In genomic region chr11:116693206-116694016, GRCh38 we compare ENCODE assay signal across 18 cellular contexts.
A peak's percentile ranks its signal among the peaks of the same experiment; 100 is the strongest.
DNase-seq lines count a peak whose midpoint lies in the region; ATAC-seq, FAIRE-seq and TF ChIP-seq lines count a peak whose summit lies in the region.
"Had no signal": no experiment of that assay in that cellular context is flagged by ENCODE, and none has a peak within 500 bp of the region (broad histone marks: within the 10 kb centered on the region; RNA-seq: fewer than 3 reads in every experiment).

No MANE protein-coding gene starts in this region.

- peak overlapping the region; percentile 64 for H3K9ac ChIP-seq in keratinocyte (ENCODE audit: control insufficient read depth, extremely low read depth, insufficient read depth, low read length)
- H3K9ac ChIP-seq in GM23248 = no peak overlapping the region

- H3K9me3 ChIP-seq in RWPE2 (ENCODE audit: severe bottlenecking) = no peaks in the 10 kb centered on the region
- no peaks in the 10 kb centered on the region for H3K9me3 ChIP-seq in keratinocyte (ENCODE audit: control insufficient read depth, low read depth, low read length)
- no peaks in the 10 kb centered on the region for H3K9me3 ChIP-seq in sigmoid colon
- no peaks in the 10 kb centered on the region for H3K9me3 ChIP-seq in CD4-positive, alpha-beta T cell (ENCODE audit: control insufficient read depth, low read length)
- no peaks in the 10 kb centered on the region for H3K9me3 ChIP-seq in GM23248 (ENCODE audit: low read depth)

- peak; percentile 69 for DNase-seq in HPDE6-E6E7 (ENCODE audit: extremely low spot score)
- peak; percentile 89 for DNase-seq in RWPE2 (ENCODE audit: low spot score)
- DNase-seq in keratinocyte (ENCODE audit: low read depth, low spot score) = peak; percentile 95
- DNase-seq in sigmoid colon = peak; percentile 40
- no peak for DNase-seq in CD4-positive, alpha-beta T cell
- DNase-seq in D341Med (ENCODE audit: low spot score) = no peak
- DNase-seq in GM23248 = no peak
- DNase-seq: activated gamma-delta T cell treated with Interleukin-2 at 50 U/mL for 16 hours; anterior cingulate cortex; NCI-H1436; NCI-H524 treated with DMSO at 0.1 percent for 48 hours; right cardiac atrium; stimulated activated CD4-positive, alpha-beta T cell treated with anti-CD3 and anti-CD28 coated beads, Interleukin-1b, Interleukin-23, amount 100 ng/mL, for 48 hours; T-cell; WERI-Rb-1 had no signal

- H3K36me3 ChIP-seq in RWPE2 (ENCODE audit: low read depth) (no peaks in the 10 kb centered on the region), keratinocyte (ENCODE audit: control insufficient read depth in 2 of 2, extremely low read depth in 1 of 2, insufficient read depth in 2 of 2, low read length in 2 of 2) (no peaks in the 10 kb centered on the region), sigmoid colon (no peaks in the 10 kb centered on the region), GM23248 (ENCODE audit: low read depth) (no peaks in the 10 kb centered on the region)
- H3K36me3 ChIP-seq: WERI-Rb-1 had no signal

- H3K4me3 Mint-ChIP-seq in CD4-positive, alpha-beta T cell = no peak overlapping the region
- H3K4me3 Mint-ChIP-seq: memory B cell, neural crest cell, T-cell had no signal

- peak; percentile 75 for ATAC-seq in RWPE2 (ENCODE audit: low read depth)
- ATAC-seq in CD4-positive, alpha-beta T cell (ENCODE audit: poor library complexity) = no peak
- ATAC-seq: right cardiac atrium, T-cell had no signal

- CTCF ChIA-PET in CD4-positive, alpha-beta T cell (lab: Charles Lee) = no interaction called here

- no peaks in the 10 kb centered on the region for H4K20me1 ChIP-seq in keratinocyte (ENCODE audit: control insufficient read depth, extremely low read depth, insufficient read depth, low read length)
- no peaks in the 10 kb centered on the region for H4K20me1 ChIP-seq in GM23248 (ENCODE audit: insufficient read depth)

- intact Hi-C loops in sigmoid colon (cut with DNase I) = loop anchor here (10.0 kb wide), 3 partner anchors 419 to 699 kb away; no protein-coding TSS in a partner anchor
- intact Hi-C loops in CD4-positive, alpha-beta T cell (cut with DNase I, micrococcal nuclease) = loop anchor here (5.0 kb wide), 2 partner anchors 476 to 1361 kb away; no protein-coding TSS in a partner anchor

- WGBS in sigmoid colon, 2 donors = 20 to 64% methylated on average over 13 of the region's 13 CpGs
- 53 to 55% methylated on average over 12 to 13 of the region's 13 CpGs for WGBS in GM23248 (ENCODE audit: low coverage in 1 of 2, low lambda C conversion rate in 2 of 2, missing lambda C conversion rate in 2 of 2), 2 experiments

- H3K27ac Mint-ChIP-seq in CD4-positive, alpha-beta T cell = no peak overlapping the region
- H3K27ac Mint-ChIP-seq: memory B cell, T-cell had no signal

- H3K36me3 Mint-ChIP-seq in CD4-positive, alpha-beta T cell (ENCODE audit: low read depth) = no peaks in the 10 kb centered on the region
- H3K36me3 Mint-ChIP-seq: memory B cell, T-cell had no signal

- peaks cover 33% of the 10 kb centered on the region for H3K4me1 ChIP-seq in RWPE2 (ENCODE audit: insufficient read depth, poor library complexity, severe bottlenecking)
- peaks cover 42% of the 10 kb centered on the region for H3K4me1 ChIP-seq in keratinocyte (ENCODE audit: control insufficient read depth, extremely low read depth, insufficient read depth, low read length)
- no peaks in the 10 kb centered on the region for H3K4me1 ChIP-seq in sigmoid colon
- no peaks in the 10 kb centered on the region for H3K4me1 ChIP-seq in GM23248 (ENCODE audit: insufficient read depth)

- TF ChIP-seq EP300 in sigmoid colon (IDR thresholded peaks at IDR 0.05) = no peak

- POLR2A ChIA-PET in CD4-positive, alpha-beta T cell (lab: Charles Lee) = no interaction called here

- H3K27me3 Mint-ChIP-seq in CD4-positive, alpha-beta T cell = no peaks in the 10 kb centered on the region

- H3K4me3 ChIP-seq in RWPE2 (ENCODE audit: severe bottlenecking) = no peak overlapping the region
- H3K4me3 ChIP-seq in keratinocyte (ENCODE audit: control insufficient read depth in 2 of 3, extremely low read depth in 1 of 3, insufficient read depth in 2 of 3, low read depth in 1 of 3, low read length in 3 of 3) = no peak overlapping the region
- no peak overlapping the region for H3K4me3 ChIP-seq in sigmoid colon
- no peak overlapping the region for H3K4me3 ChIP-seq in GM23248

- no peaks in the 10 kb centered on the region for H3K79me2 ChIP-seq in keratinocyte (ENCODE audit: control insufficient read depth, insufficient read depth, low read length)
- H3K79me2 ChIP-seq in GM23248 (ENCODE audit: insufficient read depth) = no peaks in the 10 kb centered on the region

- H3K9me1 ChIP-seq in keratinocyte (ENCODE audit: control insufficient read depth, extremely low read depth, insufficient read depth, low read length) = peaks cover 2% of the 10 kb centered on the region

- no peaks in the 10 kb centered on the region for H3K4me1 Mint-ChIP-seq in CD4-positive, alpha-beta T cell (ENCODE audit: low read depth)
- H3K4me1 Mint-ChIP-seq: T-cell had no signal

- no peaks in the 10 kb centered on the region for H3F3A ChIP-seq in GM23248 (ENCODE audit: insufficient read depth)

- TF ChIP-seq CTCF in RWPE2 (IDR thresholded peaks at IDR 0.05; ENCODE audit: poor library complexity, severe bottlenecking) (no peak), keratinocyte (optimal IDR thresholded peaks at IDR 0.05 in 1 of 3, IDR thresholded peaks at IDR 0.05 in 1 of 3, conservative IDR thresholded peaks at IDR 0.05 in 1 of 3; ENCODE audit: extremely low read depth in 1 of 3, insufficient read depth in 2 of 3, low read length in 3 of 3) (no peak), sigmoid colon (IDR thresholded peaks at IDR 0.05) (no peak)
- TF ChIP-seq CTCF in CD4-positive, alpha-beta T cell (IDR thresholded peaks at IDR 0.05) = no peak

- H3K27ac ChIP-seq in RWPE2 (ENCODE audit: poor library complexity, severe bottlenecking) (peak overlapping the region; percentile 35), keratinocyte (ENCODE audit: control insufficient read depth, insufficient read depth, low read length) (peak overlapping the region; percentile 74), sigmoid colon (no peak overlapping the region), GM23248 (no peak overlapping the region)
- H3K27ac ChIP-seq in CD4-positive, alpha-beta T cell (ENCODE audit: low read depth, low read length) = no peak overlapping the region
- H3K27ac ChIP-seq: WERI-Rb-1 had no signal

- dilution Hi-C loops in keratinocyte (cut with MboI; ENCODE audit: extremely low pct_ligation_motif_present, low sequenced_read_pairs) = no loop called here

- H3K27me3 ChIP-seq in RWPE2 (ENCODE audit: insufficient read depth, poor library complexity, severe bottlenecking) (no peaks in the 10 kb centered on the region), keratinocyte (ENCODE audit: control insufficient read depth, extremely low read depth, insufficient read depth, low read length) (no peaks in the 10 kb centered on the region), sigmoid colon (no peaks in the 10 kb centered on the region), GM23248 (replicated peaks; ENCODE audit: insufficient read depth) (no peaks in the 10 kb centered on the region; the same call in none of the 2 replicates)
- no peaks in the 10 kb centered on the region for H3K27me3 ChIP-seq in CD4-positive, alpha-beta T cell (ENCODE audit: control insufficient read depth, insufficient read depth, low read length)

- H3K4me2 ChIP-seq in keratinocyte (ENCODE audit: control insufficient read depth, extremely low read depth, insufficient read depth, low read depth, low read length) (peak overlapping the region; percentile 59), GM23248 (ENCODE audit: unreplicated experiment) (no peak overlapping the region)

- TF ChIP-seq POLR2A in sigmoid colon (IDR thresholded peaks at IDR 0.05) = no peak

- peak; percentile 93 for FAIRE-seq in keratinocyte (lab: Jason Lieb, UNC)
- FAIRE-seq: endothelial cell of umbilical vein had no signal

- no peaks in the 10 kb centered on the region for H3K9me3 Mint-ChIP-seq in CD4-positive, alpha-beta T cell
- H3K9me3 Mint-ChIP-seq: memory B cell, neural crest cell, T-cell had no signal

- H2AFZ ChIP-seq in keratinocyte (ENCODE audit: control insufficient read depth, low read length) (peak overlapping the region; percentile 36), GM23248 (no peak overlapping the region)

- H3K9me2 ChIP-seq in GM23248 (ENCODE audit: insufficient read depth) = no peaks in the 10 kb centered on the region

- in situ Hi-C loops in GM23248 (cut with MboI) = loop anchor here (25.0 kb wide), 1 partner anchor 1356 kb away; no protein-coding TSS in a partner anchor

Comparison
In these comparisons a context has a peak if more than half of its experiments do, and no peak if none do; other contexts are left out.
1. DNase-seq: peak in HPDE6-E6E7 (single experiment), RWPE2 (single experiment), keratinocyte (single experiment) and sigmoid colon (single experiment); none in CD4-positive, alpha-beta T cell (0 of 10), D341Med (single experiment) and GM23248 (single experiment).
2. H3K27ac ChIP-seq: peak in RWPE2 (single experiment) and keratinocyte (single experiment); none in sigmoid colon (0 of 4), CD4-positive, alpha-beta T cell (single experiment) and GM23248 (single experiment).